19 cellular contexts compared by ENCODE assay signal in genomic region chr1:51549901-51550300, GRCh38. TPM values are rescaled to one million over a fixed set of nuclear protein-coding genes. Genes with fewer than 3 reads are reported as not detected.
DNase-seq lines count a peak whose midpoint lies in the region; ATAC-seq and TF ChIP-seq lines count a peak whose summit lies in the region.
"Had no signal": no experiment of that assay in that cellular context is flagged by ENCODE, and none has a peak within 500 bp of the region (broad histone marks: within the 10 kb centered on the region; RNA-seq: fewer than 3 reads in every experiment).

No MANE protein-coding gene starts in this region.

- H3K4me1 Mint-ChIP-seq in endothelial cell (ENCODE audit: unreplicated experiment): peaks cover 24% of the 10 kb centered on the region

- ATAC-seq in right cardiac atrium: no peak

- DNase-seq in left ventricle myocardium inferior (no peak), right cardiac atrium (no peak), endothelial cell (ENCODE audit: low spot score) (no peak), spleen (no peak), amygdala (lab: John Stamatoyannopoulos, UW) (no peak), NCI-H748 (lab: John Stamatoyannopoulos, UW; ENCODE audit: unreplicated experiment) (no peak)
- DNase-seq: Calu3; CD4-positive, alpha-beta memory T cell; COR-L47; DMS53; DMS79 treated with DMSO at 0.1 percent for 48 hours; GF-D8; GM23248; H7; HCEC 1CT had no signal

- no peak overlapping the region for H3K4me3 Mint-ChIP-seq in endothelial cell (ENCODE audit: unreplicated experiment)
- H3K4me3 Mint-ChIP-seq: B cell, CD14-positive monocyte had no signal

- TF ChIP-seq POLR2A in spleen (IDR thresholded peaks at IDR 0.05): no peak

- H3K36me3 ChIP-seq in left ventricle myocardium inferior: no peaks in the 10 kb centered on the region
- no peaks in the 10 kb centered on the region for H3K36me3 ChIP-seq in spleen
- H3K36me3 ChIP-seq: BLaER1 had no signal

- no peaks in the 10 kb centered on the region for H3K9me3 Mint-ChIP-seq in endothelial cell (ENCODE audit: unreplicated experiment)
- H3K9me3 Mint-ChIP-seq: CD4-positive, alpha-beta memory T cell had no signal

- H3K36me3 Mint-ChIP-seq in endothelial cell (ENCODE audit: low read depth, unreplicated experiment): no peaks in the 10 kb centered on the region
- H3K36me3 Mint-ChIP-seq: CD14-positive monocyte; CD4-positive, alpha-beta memory T cell had no signal

- H3K27ac ChIP-seq in left ventricle myocardium inferior (replicated peaks) (peak overlapping the region; percentile 18), right cardiac atrium (ENCODE audit: low read length) (no peak overlapping the region), spleen (peak overlapping the region in 7 of 8 donors; percentile 58 to 77 (median 71))
- H3K27ac ChIP-seq: 22Rv1, BLaER1, GM23248 had no signal

- peaks cover 1% of the 10 kb centered on the region for H3K27me3 Mint-ChIP-seq in endothelial cell (ENCODE audit: unreplicated experiment)
- H3K27me3 Mint-ChIP-seq: B cell; CD4-positive, alpha-beta memory T cell had no signal

- WGBS in right cardiac atrium: 89% methylated on average over 3 of the region's 3 CpGs
- WGBS in spleen, 5 donors: 68 to 83% (median 78%) methylated on average over 3 of the region's 3 CpGs

- no peaks in the 10 kb centered on the region for H3K27me3 ChIP-seq in left ventricle myocardium inferior (ENCODE audit: low read depth)
- H3K27me3 ChIP-seq in right cardiac atrium (ENCODE audit: control insufficient read depth, insufficient read depth): no peaks in the 10 kb centered on the region
- H3K27me3 ChIP-seq in spleen (replicated peaks in 1 of 7): no peaks in the 10 kb centered on the region
- H3K27me3 ChIP-seq: BLaER1 had no signal

- no peak overlapping the region for H3K4me3 ChIP-seq in left ventricle myocardium inferior
- H3K4me3 ChIP-seq in right cardiac atrium (ENCODE audit: low read length): no peak overlapping the region
- no peak overlapping the region for H3K4me3 ChIP-seq in spleen
- H3K4me3 ChIP-seq: BLaER1, GM23248 had no signal

- no peaks in the 10 kb centered on the region for H3K4me1 ChIP-seq in left ventricle myocardium inferior
- H3K4me1 ChIP-seq in right cardiac atrium (ENCODE audit: control insufficient read depth, insufficient read depth, low read length): no peaks in the 10 kb centered on the region
- H3K4me1 ChIP-seq in spleen: peaks cover 9 to 39% (median 29%) of the 10 kb centered on the region in 6 donors

- intact Hi-C loops in left ventricle myocardium inferior (cut with micrococcal nuclease): no loop called here
- intact Hi-C loops in right cardiac atrium (cut with DNase I): loop anchor here in 1 of 4 donors (2.0 kb wide), 1 partner anchor 33 kb away; no protein-coding TSS in a partner anchor
- intact Hi-C loops in spleen (cut with DNase I; ENCODE audit: low total_unique reads): no loop called here

- TF ChIP-seq CTCF in left ventricle myocardium inferior (IDR thresholded peaks at IDR 0.05; ENCODE audit: borderline replicate concordance) (no peak), endothelial cell (IDR thresholded peaks at IDR 0.05; ENCODE audit: unreplicated experiment) (no peak), spleen (IDR thresholded peaks at IDR 0.05 in 8 of 11, conservative IDR thresholded peaks at IDR 0.05 in 3 of 11) (no peak)

- H3K27ac Mint-ChIP-seq in endothelial cell (ENCODE audit: unreplicated experiment): peak overlapping the region; percentile 52

- H3K9me3 ChIP-seq in left ventricle myocardium inferior (replicated peaks): no peaks in the 10 kb centered on the region
- no peaks in the 10 kb centered on the region for H3K9me3 ChIP-seq in right cardiac atrium (ENCODE audit: control insufficient read depth, low read length)
- H3K9me3 ChIP-seq in spleen: no peaks in the 10 kb centered on the region
- H3K9me3 ChIP-seq: BLaER1 had no signal

RNA-seq across cellular contexts. Expression of gene EPS15, which starts 30.8 kb away (rescaled TPM):
- total RNA-seq in left ventricle myocardium inferior (64.5 TPM), right cardiac atrium (10 to 100 TPM; 72.4 to 87.5 (median 74.5) TPM), endothelial cell (ENCODE audit: unreplicated experiment) (120 TPM), spleen (100 to 1,000 TPM in 6 of 7 donors, 10 to 100 TPM in 1; 94.4 to 142 (median 132) TPM)
- polyA plus RNA-seq in right cardiac atrium (26.0 TPM), spleen (10 to 100 TPM; 24.2 to 31.3 (median 26.3) TPM)
